29 cellular contexts compared by ENCODE assay signal in genomic region chr20:742156-742555, GRCh38. TPM values are rescaled to one million over a fixed set of nuclear protein-coding genes. Genes with fewer than 3 reads are reported as not detected.
DNase-seq lines count a peak whose midpoint lies in the region; ATAC-seq, FAIRE-seq and TF ChIP-seq lines count a peak whose summit lies in the region.
"Had no signal": no experiment of that assay in that cellular context is flagged by ENCODE, and none has a peak within 500 bp of the region (broad histone marks: within the 10 kb centered on the region; RNA-seq: fewer than 3 reads in every experiment).

No MANE protein-coding gene starts in this region.

- H3K4me1 Mint-ChIP-seq in natural killer cell treated with Interleukin-12 subunit alpha and Interleukin-12 subunit beta and Interleukin-15 and Interleukin-18, amount 100 ng/mL, for 72 hours (ENCODE audit: low read depth in 2 of 2) = no peaks in the 10 kb centered on the region
- no peaks in the 10 kb centered on the region for H3K4me1 Mint-ChIP-seq in natural killer cell
- H3K4me1 Mint-ChIP-seq: CD14-positive monocyte; CD4-positive, alpha-beta memory T cell; CD4-positive, CD25-positive, alpha-beta regulatory T cell; CD8-positive, alpha-beta memory T cell had no signal

- no peaks in the 10 kb centered on the region for H3K79me2 ChIP-seq in K562 (ENCODE audit: control insufficient read depth, insufficient read depth, low read length)

- no peak overlapping the region for H3K27ac Mint-ChIP-seq in natural killer cell treated with Interleukin-12 subunit alpha and Interleukin-12 subunit beta and Interleukin-15 and Interleukin-18, amount 100 ng/mL, for 72 hours
- no peak overlapping the region for H3K27ac Mint-ChIP-seq in natural killer cell
- H3K27ac Mint-ChIP-seq: CD14-positive monocyte; CD4-positive, alpha-beta memory T cell; CD4-positive, CD25-positive, alpha-beta regulatory T cell; CD8-positive, alpha-beta memory T cell had no signal

- H3K27me3 ChIP-seq in K562 (ENCODE audit: control insufficient read depth in 2 of 2, insufficient read depth in 2 of 2, low read length in 2 of 2) = no peaks in the 10 kb centered on the region
- H3K27me3 ChIP-seq in aorta (ENCODE audit: control insufficient read depth in 1 of 2, insufficient read depth in 2 of 2, low read length in 1 of 2) = peaks cover 0 to 2% of the 10 kb centered on the region in 2 donors
- H3K27me3 ChIP-seq: BE2C, BLaER1 had no signal

- H3K4me2 ChIP-seq in K562 (ENCODE audit: insufficient read depth, low read length) = no peak overlapping the region
- H3K4me2 ChIP-seq: BLaER1 had no signal

- no peak overlapping the region for H2AFZ ChIP-seq in K562 (ENCODE audit: low read depth, low read length)

- intact Hi-C loops in natural killer cell (cut with micrococcal nuclease) (no loop called here), K562 (cut with micrococcal nuclease) (no loop called here), aorta (cut with DNase I) (no loop called here)

- no peak for ATAC-seq in natural killer cell treated with Interleukin-12 subunit alpha and Interleukin-12 subunit beta and Interleukin-15 and Interleukin-18, amount 100 ng/mL, for 72 hours
- ATAC-seq in natural killer cell (no peak), K562 (no peak), aorta (ENCODE audit: low FRiP score) (no peak)
- ATAC-seq: GM12878 had no signal

- peaks cover 20 to 26% of the 10 kb centered on the region in 2 donors for H3K27me3 Mint-ChIP-seq in natural killer cell treated with Interleukin-12 subunit alpha and Interleukin-12 subunit beta and Interleukin-15 and Interleukin-18, amount 100 ng/mL, for 72 hours
- peaks cover 8 to 9% of the 10 kb centered on the region in 2 donors for H3K27me3 Mint-ChIP-seq in natural killer cell (ENCODE audit: low read depth in 2 of 2)

- H4K20me1 ChIP-seq in K562 (replicated peaks; ENCODE audit: control insufficient read depth, insufficient read depth, low read length) = no peaks in the 10 kb centered on the region
- H4K20me1 ChIP-seq: BLaER1 had no signal

- no peaks in the 10 kb centered on the region for H3K9me1 ChIP-seq in K562 (ENCODE audit: control insufficient read depth, insufficient read depth, low read length)

- TF ChIP-seq EP300 in K562 (IDR thresholded peaks at IDR 0.05; ENCODE audit: low read length) = no peak

- H3K9me3 Mint-ChIP-seq in natural killer cell treated with Interleukin-12 subunit alpha and Interleukin-12 subunit beta and Interleukin-15 and Interleukin-18, amount 100 ng/mL, for 72 hours = peaks cover 8% of the 10 kb centered on the region
- H3K9me3 Mint-ChIP-seq in natural killer cell = peaks cover 3 to 5% of the 10 kb centered on the region in 2 donors

- TF ChIP-seq RAD21 in K562 (CRISPR knock-in tag; conservative IDR thresholded peaks at IDR 0.05 in 1 of 2, IDR thresholded peaks at IDR 0.05 in 1 of 2) = no peak

- no peak overlapping the region for H3K9ac ChIP-seq in K562 (ENCODE audit: insufficient read depth in 1 of 2, low read depth in 2 of 2, low read length in 2 of 2)
- H3K9ac ChIP-seq: BLaER1 had no signal

- H3K36me3 Mint-ChIP-seq in natural killer cell treated with Interleukin-12 subunit alpha and Interleukin-12 subunit beta and Interleukin-15 and Interleukin-18, amount 100 ng/mL, for 72 hours = peaks cover 13% of the 10 kb centered on the region
- H3K36me3 Mint-ChIP-seq in natural killer cell = peaks cover 8% of the 10 kb centered on the region
- H3K36me3 Mint-ChIP-seq: CD14-positive monocyte; CD4-positive, CD25-positive, alpha-beta regulatory T cell; CD8-positive, alpha-beta memory T cell had no signal

- in situ Hi-C loops in K562 (cut with MboI) = no loop called here

- TF ChIP-seq CTCF in natural killer cell (IDR thresholded peaks at IDR 0.05) = no peak
- TF ChIP-seq CTCF in K562 (IDR thresholded peaks at IDR 0.05 in 2 of 3, conservative IDR thresholded peaks at IDR 0.05 in 1 of 3; ENCODE audit: insufficient read depth in 2 of 3, low read depth in 1 of 3, low read length in 3 of 3) = no peak

- DNase-seq in natural killer cell treated with Interleukin-12 subunit alpha and Interleukin-12 subunit beta and Interleukin-15 and Interleukin-18, amount 100 ng/mL, for 72 hours (ENCODE audit: low spot score) = peak; percentile 25
- DNase-seq in natural killer cell = no peak
- DNase-seq in K562 (ENCODE audit: extremely low read depth in 1 of 4, low spot score in 3 of 4) = no peak
- no peak for DNase-seq in aorta
- no peak for DNase-seq in hippocampal formation (lab: John Stamatoyannopoulos, UW)
- DNase-seq: 8988T; ACHN; BE2C; C1 segment of cervical spinal cord; CD4-positive, alpha-beta memory T cell; CD4-positive, CD25-positive, alpha-beta regulatory T cell; CD8-positive, alpha-beta memory T cell; COR-L47; DMS 273 treated with DMSO at 0.1 percent for 48 hours; DMS153; DMS53; DMS79; DND-41; EL; GDM1 had no signal

- CTCF ChIA-PET in K562 (lab: Yijun Ruan, JAX; ENCODE audit: low intra/inter-chr PET ratio) = no interaction called here

- H3K4me1 ChIP-seq in K562 (replicated peaks in 1 of 2; ENCODE audit: control insufficient read depth in 2 of 2, insufficient read depth in 2 of 2, low read length in 2 of 2) (peaks cover 0 to 7% of the 10 kb centered on the region in 2 experiments; a peak in 2 of 5 replicates), aorta (ENCODE audit: control insufficient read depth in 1 of 2, insufficient read depth in 2 of 2, low read length in 2 of 2) (no peaks in the 10 kb centered on the region)
- H3K4me1 ChIP-seq: BE2C had no signal

- H3K27ac ChIP-seq in K562 (ENCODE audit: extremely low read depth, low read depth, low read length) (no peak overlapping the region), aorta (ENCODE audit: low read depth in 1 of 2, low read length in 2 of 2) (no peak overlapping the region)
- H3K27ac ChIP-seq: BLaER1 had no signal

- H3K9me3 ChIP-seq in K562 (replicated peaks; ENCODE audit: control insufficient read depth, insufficient read depth, low read depth, low read length) (peaks cover 1% of the 10 kb centered on the region; the same call in 1 of the 2 replicates), aorta (ENCODE audit: control insufficient read depth, low read length) (peaks cover 3% of the 10 kb centered on the region)
- H3K9me3 ChIP-seq: BE2C had no signal

- TF ChIP-seq POLR2A in K562 (conservative IDR thresholded peaks at IDR 0.05) = no peak

- no TSS peak for BruUV-seq in K562 (replicated peaks; lab: Mats Ljungman, UMichigan)

- WGBS in K562 (ENCODE audit: insufficient coverage, low coverage, missing lambda C conversion rate) = 0% methylated on average over 2 of the region's 2 CpGs
- 66 to 67% methylated on average over 2 of the region's 2 CpGs for WGBS in aorta, 2 donors

- no peaks in the 10 kb centered on the region for H3K36me3 ChIP-seq in K562 (ENCODE audit: control insufficient read depth, insufficient read depth, low read length)
- H3K36me3 ChIP-seq in aorta (ENCODE audit: control insufficient read depth in 1 of 2, insufficient read depth in 2 of 2, low read length in 1 of 2) = no peaks in the 10 kb centered on the region
- H3K36me3 ChIP-seq: BE2C, BLaER1 had no signal

- POLR2A ChIA-PET in K562 (lab: Yijun Ruan, JAX) = no interaction called here

- H3K4me3 ChIP-seq in K562 (no peak overlapping the region), aorta (ENCODE audit: low read length in 2 of 2) (no peak overlapping the region)
- H3K4me3 ChIP-seq: BLaER1, GM12878 had no signal

- FAIRE-seq in K562 (lab: Jason Lieb, UNC) = no peak
- FAIRE-seq: A204.1, GM12878, GM12892, GM18507 had no signal

- no peak overlapping the region for H3K4me3 Mint-ChIP-seq in natural killer cell treated with Interleukin-12 subunit alpha and Interleukin-12 subunit beta and Interleukin-15 and Interleukin-18, amount 100 ng/mL, for 72 hours
- no peak overlapping the region for H3K4me3 Mint-ChIP-seq in natural killer cell
- H3K4me3 Mint-ChIP-seq: CD14-positive monocyte; CD4-positive, alpha-beta memory T cell; CD4-positive, CD25-positive, alpha-beta regulatory T cell; CD8-positive, alpha-beta memory T cell had no signal

TF ChIP-seq in K562, 482 proteins besides CTCF, POLR2A, EP300 and RAD21:
- TF ChIP-seq BCOR (IDR thresholded peaks at IDR 0.05) = peak; percentile 77
- peak; percentile 28 for TF ChIP-seq ZFP36 (IDR thresholded peaks at IDR 0.05; ENCODE audit: low read depth, low read length, partially characterized antibody)
- no peak for TF ChIP-seq XRCC4 (IDR thresholded peaks at IDR 0.05; ENCODE audit: extremely low read depth, insufficient read depth, insufficient read length)
- 0 out of 2 replicates have a peak, but pooled peaks have one; percentile 17 for TF ChIP-seq ADNP (tag; IDR thresholded peaks at IDR 0.05)
- peak; percentile 78 for TF ChIP-seq RBM25 (IDR thresholded peaks at IDR 0.05; ENCODE audit: low read depth, low read length, severe bottlenecking)
- TF ChIP-seq PPARD (CRISPR knock-in tag; IDR thresholded peaks at IDR 0.05) = no peak
- 0 out of 4 replicates have a peak, but pooled peaks of 1 of the 2 experiments have one; percentile 34 for TF ChIP-seq KDM1A (IDR thresholded peaks at IDR 0.05)
- no peak for TF ChIP-seq MIER1 (IDR thresholded peaks at IDR 0.05; ENCODE audit: low read depth)
- no peak for TF ChIP-seq CBX3 (IDR thresholded peaks at IDR 0.05; ENCODE audit: borderline replicate concordance in 1 of 2, low read length in 2 of 2)

RNA-seq across cellular contexts. Expression of gene SLC52A3, which starts 26.1 kb away (rescaled TPM):
- not detected for total RNA-seq in natural killer cell treated with Interleukin-12 subunit alpha and Interleukin-12 subunit beta and Interleukin-15 and Interleukin-18, amount 100 ng/mL, for 72 hours
- not detected for total RNA-seq in natural killer cell
- 0.30 and 0.76 TPM in 2 replicates for total RNA-seq in K562 (2011; cell fraction: chromatin; rRNA removed; ENCODE audit: low replicate concordance)
- total RNA-seq in K562 (2011; cell fraction: nucleolus; rRNA removed) = 0.83 and 0.92 TPM in 2 replicates
- total RNA-seq in K562 (2011; cell fraction: nucleoplasm; rRNA removed) = 0.53 and 0.81 TPM in 2 replicates
- total RNA-seq in K562 (2014; rRNA removed) = 0.09 and 0.16 TPM in 2 replicates
- 0.13 and 0.25 TPM in 2 replicates for total RNA-seq in K562 (2014; rRNA removed; fragmentation: Illumina TruSeq; extraction: Trizol)
- total RNA-seq in K562 (2015; rRNA removed; fragmentation: Illumina TruSeq; extraction: Trizol) = 0.11 and 0.19 TPM in 2 replicates
- total RNA-seq in K562 (2021) = 0.60 and 0.69 TPM in 2 replicates
- 0.10 and 1.0 TPM in 2 replicates for polyA plus RNA-seq in K562 (2011; rRNA removed)
- 0.42 and 0.81 TPM in 2 replicates for polyA plus RNA-seq in K562 (2011; cell fraction: cytosol; rRNA removed)
- polyA plus RNA-seq in K562 (2011; cell fraction: nucleus; rRNA removed) = 0.44 and 0.51 TPM in 2 replicates
- polyA plus RNA-seq in K562 (2012) = 0.49 and 0.79 TPM in 2 replicates
- 0.37 and 0.44 TPM in 2 replicates for polyA plus RNA-seq in K562 (2014; fragmentation: Illumina TruSeq; extraction: Trizol)
- polyA plus RNA-seq in K562 (2014; fragmentation: Nextera tagmentation; extraction: Ambion mirVana) = under 1 TPM; 0.06 to 0.07 TPM
- 0.16 and 0.20 TPM in 2 replicates for polyA plus RNA-seq in K562 (2014; rRNA removed)
- polyA minus RNA-seq in K562 (2011; rRNA and poly(A)+ RNA removed) = 0.39 TPM in 1 of 2 replicates, not detected in the other
- polyA minus RNA-seq in K562 (2011; cell fraction: cytosol; rRNA and poly(A)+ RNA removed) = 1.5 TPM in 1 of 2 replicates, not detected in the other
- 0.13 and 0.89 TPM in 2 replicates for polyA minus RNA-seq in K562 (2011; cell fraction: nucleus; rRNA and poly(A)+ RNA removed)
- under 1 TPM; 0.69 to 0.78 TPM for total RNA-seq in aorta
- under 1 TPM in 1 of 2 donors, not detected in 1; 0.25 TPM for polyA plus RNA-seq in aorta
- total RNA-seq: A673; CD4-positive, alpha-beta memory T cell; CD4-positive, CD25-positive, alpha-beta regulatory T cell; CD8-positive, alpha-beta memory T cell; G401; GM12878 had no signal
- polyA plus RNA-seq: AG04450; CD14-positive monocyte; CD4-positive, alpha-beta memory T cell; CD4-positive, CD25-positive, alpha-beta regulatory T cell; CD8-positive, alpha-beta memory T cell; GM12878 had no signal
